15 cellular contexts compared by ENCODE assay signal in genomic region chr11:26905368-26905767, GRCh38.
DNase-seq lines count a peak whose midpoint lies in the region; ATAC-seq, FAIRE-seq and TF ChIP-seq lines count a peak whose summit lies in the region.
"Had no signal": no experiment of that assay in that cellular context is flagged by ENCODE, and none has a peak within 500 bp of the region (broad histone marks: within the 10 kb centered on the region; RNA-seq: fewer than 3 reads in every experiment).

No MANE protein-coding gene starts in this region.

- H3K9me3 Mint-ChIP-seq in H9 (no peaks in the 10 kb centered on the region), WTC11 (no peaks in the 10 kb centered on the region)
- H3K9me3 Mint-ChIP-seq: activated CD4-positive, alpha-beta memory T cell treated with anti-CD3 and anti-CD28 coated beads, Interleukin-2, amount 10 ng/mL, durations not matched to agents 7 days and 5 days had no signal

- no peak overlapping the region for H2BK15ac ChIP-seq in H9 (ENCODE audit: low read depth, low read length)

- H3K79me2 ChIP-seq in ACC112 (ENCODE audit: control insufficient read depth, insufficient read depth, low read length, unreplicated experiment) = no peaks in the 10 kb centered on the region
- H3K79me2 ChIP-seq in H9 (ENCODE audit: insufficient read depth, low read length) = no peaks in the 10 kb centered on the region
- H3K79me2 ChIP-seq: hepatocyte had no signal

- H2BK5ac ChIP-seq in H9 (ENCODE audit: insufficient read length, low read length) = no peak overlapping the region

- CTCF ChIA-PET in WTC11 (lab: Charles Lee) = no interaction called here

- H3T11ph ChIP-seq in H9 (ENCODE audit: low read length) = no peak overlapping the region

- H2BK120ac ChIP-seq in H9 (ENCODE audit: low read depth, low read length, poor library complexity, severe bottlenecking) = no peak overlapping the region

- FAIRE-seq in GM19239 (lab: Jason Lieb, UNC) = no peak

- H3K4me3 Mint-ChIP-seq in H9 (no peak overlapping the region), WTC11 (no peak overlapping the region)
- H3K4me3 Mint-ChIP-seq: activated CD4-positive, alpha-beta memory T cell treated with anti-CD3 and anti-CD28 coated beads, Interleukin-2, amount 10 ng/mL, durations not matched to agents 7 days and 5 days; activated naive CD4-positive, alpha-beta T cell treated with anti-CD3 and anti-CD28 coated beads, Interleukin-2, amount 10 ng/mL, durations not matched to agents 7 days and 5 days had no signal

- H3K9me3 ChIP-seq in H9 (ENCODE audit: control insufficient read depth, low read depth, low read length) (no peaks in the 10 kb centered on the region), gastroesophageal sphincter (no peaks in the 10 kb centered on the region)
- H3K9me3 ChIP-seq: BLaER1 had no signal

- no peak for TF ChIP-seq EP300 in gastroesophageal sphincter (IDR thresholded peaks at IDR 0.05)

- H4K5ac ChIP-seq in H9 (ENCODE audit: insufficient read length, low read depth, low read length) = no peak overlapping the region

- H3K4ac ChIP-seq in H9 (ENCODE audit: low read depth, low read length) = no peak overlapping the region

- peak overlapping the region; percentile 58 for H2AFZ ChIP-seq in ACC112 (ENCODE audit: low read length, unreplicated experiment)
- H2AFZ ChIP-seq in H9 (ENCODE audit: low read length) = no peak overlapping the region
- H2AFZ ChIP-seq: hepatocyte had no signal

- no peak for TF ChIP-seq POLR2A in gastroesophageal sphincter (IDR thresholded peaks at IDR 0.05)

- no peak overlapping the region for H2BK20ac ChIP-seq in H9 (ENCODE audit: low read depth, low read length, poor library complexity, severe bottlenecking)

- H3K4me1 Mint-ChIP-seq in H9 (peaks cover 18 to 24% of the 10 kb centered on the region in 2 experiments), WTC11 (peaks cover 25% of the 10 kb centered on the region)
- H3K4me1 Mint-ChIP-seq: activated CD4-positive, alpha-beta memory T cell treated with anti-CD3 and anti-CD28 coated beads, Interleukin-2, amount 10 ng/mL, durations not matched to agents 7 days and 5 days; activated naive CD4-positive, alpha-beta T cell treated with anti-CD3 and anti-CD28 coated beads, Interleukin-2, amount 10 ng/mL, durations not matched to agents 7 days and 5 days had no signal

- H3K4me1 ChIP-seq in ACC112 (ENCODE audit: control insufficient read depth, insufficient read depth, low read length, unreplicated experiment) (no peaks in the 10 kb centered on the region), H9 (ENCODE audit: insufficient read depth, low read length) (no peaks in the 10 kb centered on the region), gastroesophageal sphincter (peaks cover 4 to 47% (median 5%) of the 10 kb centered on the region in 3 donors)
- H3K4me1 ChIP-seq: BLaER1 had no signal

- H3K23me2 ChIP-seq in H9 (ENCODE audit: insufficient read length, low read depth, low read length, poor library complexity, severe bottlenecking) = no peaks in the 10 kb centered on the region

- no peaks in the 10 kb centered on the region for H3K36me3 Mint-ChIP-seq in H9 (ENCODE audit: insufficient read depth in 1 of 3, low read depth in 3 of 3)
- H3K36me3 Mint-ChIP-seq in WTC11 = no peaks in the 10 kb centered on the region
- H3K36me3 Mint-ChIP-seq: activated naive CD4-positive, alpha-beta T cell treated with anti-CD3 and anti-CD28 coated beads, Interleukin-2, amount 10 ng/mL, durations not matched to agents 7 days and 5 days had no signal

- no peak overlapping the region for H3K23ac ChIP-seq in H9 (ENCODE audit: insufficient read length, low read depth, low read length)

- H3K27me3 Mint-ChIP-seq in H9 (ENCODE audit: low read depth) (no peaks in the 10 kb centered on the region), WTC11 (ENCODE audit: low read depth) (no peaks in the 10 kb centered on the region)
- H3K27me3 Mint-ChIP-seq: activated CD4-positive, alpha-beta memory T cell treated with anti-CD3 and anti-CD28 coated beads, Interleukin-2, amount 10 ng/mL, durations not matched to agents 7 days and 5 days; activated naive CD4-positive, alpha-beta T cell treated with anti-CD3 and anti-CD28 coated beads, Interleukin-2, amount 10 ng/mL, durations not matched to agents 7 days and 5 days had no signal

- H2AK5ac ChIP-seq in H9 (ENCODE audit: insufficient read length, low read length) = no peak overlapping the region

- no peak overlapping the region for H3K18ac ChIP-seq in H9 (ENCODE audit: insufficient read length, low read depth, low read length)

- no peaks in the 10 kb centered on the region for H4K20me1 ChIP-seq in H9 (ENCODE audit: control insufficient read depth, insufficient read depth, insufficient read length)
- H4K20me1 ChIP-seq: BLaER1 had no signal

- no peak overlapping the region for H3K56ac ChIP-seq in H9 (ENCODE audit: insufficient read length, low read depth, low read length)

- DNase-seq in H9 (peak; percentile 31), WTC11 (ENCODE audit: low spot score) (no peak), GM19239 (ENCODE audit: insufficient read length, low spot score) (no peak), HK-2 (ENCODE audit: unreplicated experiment) (no peak), KG1 (lab: John Stamatoyannopoulos, UW) (no peak)
- no peak for DNase-seq in activated CD4-positive, CD25-positive, alpha-beta regulatory T cell (lab: John Stamatoyannopoulos, UW)
- DNase-seq: activated CD4-positive, alpha-beta memory T cell treated with anti-CD3 and anti-CD28 coated beads, Interleukin-2, amount 10 ng/mL, durations not matched to agents 7 days and 5 days; activated naive CD4-positive, alpha-beta T cell treated with anti-CD3 and anti-CD28 coated beads, Interleukin-2, amount 10 ng/mL, durations not matched to agents 7 days and 5 days; Karpas-422; midbrain; NCI-H510A had no signal

- H3K9ac ChIP-seq in H9 (ENCODE audit: extremely low read depth, insufficient read length, low read length) = no peak overlapping the region
- H3K9ac ChIP-seq: BLaER1 had no signal

- POLR2A ChIA-PET in WTC11 (lab: Charles Lee) = no interaction called here

- WGBS in H9 (ENCODE audit: extremely low coverage, insufficient read length, low lambda C conversion rate) = no CpG with 5 or more reads among the region's 3 CpGs
- WGBS in gastroesophageal sphincter (ENCODE audit: low coverage in 1 of 2), 2 donors = 28 to 48% methylated on average over 3 of the region's 3 CpGs

- no peak overlapping the region for H2BK12ac ChIP-seq in H9 (ENCODE audit: insufficient read length, low read depth, low read length)

- H3K27me3 ChIP-seq in ACC112 (ENCODE audit: insufficient read depth, low read length) (no peaks in the 10 kb centered on the region), H9 (ENCODE audit: insufficient read depth, low read length) (no peaks in the 10 kb centered on the region), gastroesophageal sphincter (no peaks in the 10 kb centered on the region)
- H3K27me3 ChIP-seq: BLaER1, hepatocyte had no signal

- H3K4me2 ChIP-seq in H9 (ENCODE audit: insufficient read depth, insufficient read length, low read length) = no peak overlapping the region
- H3K4me2 ChIP-seq: BLaER1, hepatocyte had no signal

- H3K27ac ChIP-seq in ACC112 (ENCODE audit: low read depth, low read length) = no peak overlapping the region
- H3K27ac ChIP-seq in H9 (ENCODE audit: insufficient read length, low read depth, low read length) = no peak overlapping the region
- H3K27ac ChIP-seq in gastroesophageal sphincter = peak overlapping the region in 3 of 4 donors; percentile 29 to 62 (median 39)
- H3K27ac ChIP-seq: BLaER1, hepatocyte had no signal

- no peaks in the 10 kb centered on the region for H3K79me1 ChIP-seq in H9 (ENCODE audit: insufficient read depth, low read depth, low read length, poor library complexity, severe bottlenecking)

- H3K4me3 ChIP-seq in ACC112 (ENCODE audit: low read depth, low read length) = no peak overlapping the region
- no peak overlapping the region for H3K4me3 ChIP-seq in gastroesophageal sphincter
- H3K4me3 ChIP-seq: BLaER1, hepatocyte had no signal

- H4K8ac ChIP-seq in H9 (replicated peaks; ENCODE audit: insufficient read length, low read depth, low read length) = no peak overlapping the region

- no peak overlapping the region for H3K14ac ChIP-seq in H9 (ENCODE audit: insufficient read depth, low read length)

- H4K91ac ChIP-seq in H9 (ENCODE audit: insufficient read length, low read depth, low read length) = no peak overlapping the region

- H3K27ac Mint-ChIP-seq in H9 (peak overlapping the region in 2 of 3 experiments; percentile 42 to 68; a peak in 3 of 7 replicates), WTC11 (peak overlapping the region; percentile 35)
- H3K27ac Mint-ChIP-seq: activated CD4-positive, alpha-beta memory T cell treated with anti-CD3 and anti-CD28 coated beads, Interleukin-2, amount 10 ng/mL, durations not matched to agents 7 days and 5 days; activated naive CD4-positive, alpha-beta T cell treated with anti-CD3 and anti-CD28 coated beads, Interleukin-2, amount 10 ng/mL, durations not matched to agents 7 days and 5 days had no signal

- ATAC-seq in WTC11 = peak; percentile 85
- ATAC-seq in gastroesophageal sphincter = peak; percentile 43

- TF ChIP-seq CTCF in H9 (conservative IDR thresholded peaks at IDR 0.05) (no peak), WTC11 (IDR thresholded peaks at IDR 0.05) (no peak), gastroesophageal sphincter (IDR thresholded peaks at IDR 0.05) (no peak)

- H3K36me3 ChIP-seq in ACC112 (ENCODE audit: insufficient read depth, low read length) (no peaks in the 10 kb centered on the region), gastroesophageal sphincter (no peaks in the 10 kb centered on the region)
- H3K36me3 ChIP-seq: BLaER1 had no signal

TF ChIP-seq in WTC11, 78 proteins besides CTCF, POLR2A, EP300 and RAD21:
- 0 out of 2 replicates have a peak, but pooled peaks have one; percentile 11 for TF ChIP-seq ZNF423 (CRISPR knock-in tag; IDR thresholded peaks at IDR 0.05)
- TF ChIP-seq FOXP1 (CRISPR knock-in tag; IDR thresholded peaks at IDR 0.05; ENCODE audit: borderline replicate concordance) = no peak

Comparison
In these comparisons a context has a peak if more than half of its experiments do, and no peak if none do; other contexts are left out.
1. H3K27ac ChIP-seq: peak in gastroesophageal sphincter (3 of 4); none in ACC112 (single experiment) and H9 (single experiment).